ENCODE assay signal across 1 cellular context in the genomic region with DNA sequence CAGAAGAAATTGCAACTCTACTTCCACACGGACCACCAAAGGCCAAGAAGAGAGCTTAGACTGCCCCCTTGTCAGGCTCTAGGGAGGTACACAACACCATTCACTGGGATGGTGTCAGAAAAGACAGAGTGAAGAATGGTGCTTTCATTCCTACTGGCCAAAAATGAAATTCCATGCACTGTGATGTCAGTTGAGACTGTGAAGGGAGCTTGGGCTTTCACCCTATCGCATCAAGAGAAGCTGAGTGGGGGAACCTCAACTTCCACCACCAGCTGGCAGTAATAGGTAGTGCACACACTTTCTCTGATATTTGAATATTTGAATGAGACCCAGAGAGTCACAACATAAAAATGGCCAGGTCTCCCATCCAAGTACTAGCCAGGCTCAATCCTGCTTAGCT.
TF ChIP-seq lines count a peak whose summit lies in the region.

No MANE protein-coding gene starts in this region.

TF ChIP-seq in HCT116, 20 proteins besides CTCF, POLR2A, EP300 and RAD21:
- TF ChIP-seq, protein P1, sequence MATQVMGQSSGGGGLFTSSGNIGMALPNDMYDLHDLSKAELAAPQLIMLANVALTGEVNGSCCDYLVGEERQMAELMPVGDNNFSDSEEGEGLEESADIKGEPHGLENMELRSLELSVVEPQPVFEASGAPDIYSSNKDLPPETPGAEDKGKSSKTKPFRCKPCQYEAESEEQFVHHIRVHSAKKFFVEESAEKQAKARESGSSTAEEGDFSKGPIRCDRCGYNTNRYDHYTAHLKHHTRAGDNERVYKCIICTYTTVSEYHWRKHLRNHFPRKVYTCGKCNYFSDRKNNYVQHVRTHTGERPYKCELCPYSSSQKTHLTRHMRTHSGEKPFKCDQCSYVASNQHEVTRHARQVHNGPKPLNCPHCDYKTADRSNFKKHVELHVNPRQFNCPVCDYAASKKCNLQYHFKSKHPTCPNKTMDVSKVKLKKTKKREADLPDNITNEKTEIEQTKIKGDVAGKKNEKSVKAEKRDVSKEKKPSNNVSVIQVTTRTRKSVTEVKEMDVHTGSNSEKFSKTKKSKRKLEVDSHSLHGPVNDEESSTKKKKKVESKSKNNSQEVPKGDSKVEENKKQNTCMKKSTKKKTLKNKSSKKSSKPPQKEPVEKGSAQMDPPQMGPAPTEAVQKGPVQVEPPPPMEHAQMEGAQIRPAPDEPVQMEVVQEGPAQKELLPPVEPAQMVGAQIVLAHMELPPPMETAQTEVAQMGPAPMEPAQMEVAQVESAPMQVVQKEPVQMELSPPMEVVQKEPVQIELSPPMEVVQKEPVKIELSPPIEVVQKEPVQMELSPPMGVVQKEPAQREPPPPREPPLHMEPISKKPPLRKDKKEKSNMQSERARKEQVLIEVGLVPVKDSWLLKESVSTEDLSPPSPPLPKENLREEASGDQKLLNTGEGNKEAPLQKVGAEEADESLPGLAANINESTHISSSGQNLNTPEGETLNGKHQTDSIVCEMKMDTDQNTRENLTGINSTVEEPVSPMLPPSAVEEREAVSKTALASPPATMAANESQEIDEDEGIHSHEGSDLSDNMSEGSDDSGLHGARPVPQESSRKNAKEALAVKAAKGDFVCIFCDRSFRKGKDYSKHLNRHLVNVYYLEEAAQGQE (IDR thresholded peaks at IDR 0.05; ENCODE audit: low read depth), result no peak
- no peak for TF ChIP-seq ZNF274 (IDR thresholded peaks at IDR 0.05; ENCODE audit: low read depth, low read length)
- TF ChIP-seq POLR2AphosphoS5 (IDR thresholded peaks at IDR 0.05; ENCODE audit: low read depth, low read length), result no peak
- no peak for TF ChIP-seq YY1 (IDR thresholded peaks at IDR 0.05; ENCODE audit: extremely low read depth, insufficient replicate concordance, low read depth, low read length)
- no peak for TF ChIP-seq EZH2phosphoT487 (IDR thresholded peaks at IDR 0.05; ENCODE audit: borderline replicate concordance)
- TF ChIP-seq ZFX (IDR thresholded peaks at IDR 0.05), result no peak
- TF ChIP-seq, protein P2, sequence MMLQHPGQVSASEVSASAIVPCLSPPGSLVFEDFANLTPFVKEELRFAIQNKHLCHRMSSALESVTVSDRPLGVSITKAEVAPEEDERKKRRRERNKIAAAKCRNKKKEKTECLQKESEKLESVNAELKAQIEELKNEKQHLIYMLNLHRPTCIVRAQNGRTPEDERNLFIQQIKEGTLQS (IDR thresholded peaks at IDR 0.05), result no peak
- TF ChIP-seq EGR1 (IDR thresholded peaks at IDR 0.05; ENCODE audit: low read depth), result no peak
